ENCODE assay signal across 26 cellular contexts in genomic region chr7:31664890-31665289, GRCh38. TPM values are rescaled to one million over a fixed set of nuclear protein-coding genes. Genes with fewer than 3 reads are reported as not detected.
"Had no signal": no experiment of that assay in that cellular context is flagged by ENCODE, and none has a peak within 500 bp of the region (broad histone marks: within the 10 kb centered on the region; RNA-seq: fewer than 3 reads in every experiment).

No MANE protein-coding gene starts in this region.

- H3K4me3 ChIP-seq: coronary artery, esophagus muscularis mucosa, gastrocnemius medialis, sigmoid colon, smooth muscle cell, testis, vagina had no signal

- H3K27ac ChIP-seq: coronary artery, esophagus muscularis mucosa, gastrocnemius medialis, sigmoid colon, testis, vagina had no signal

- ATAC-seq: activated CD4-positive, alpha-beta T cell treated with anti-CD3 and anti-CD28 coated beads for 36 hours; gastrocnemius medialis; left ventricle myocardium superior; natural killer cell; stimulated activated naive B cell treated with anti-CD40 and anti-IgM and Interleukin-4, amounts not matched to agents 10 μg/mL and 1 μg/mL and 100 μg/mL, for 72 hours had no signal

- H3K36me3 ChIP-seq: esophagus muscularis mucosa, gastrocnemius medialis, sigmoid colon, vagina had no signal

- H3K27me3 ChIP-seq: esophagus muscularis mucosa, gastrocnemius medialis, sigmoid colon, testis, vagina had no signal

- H3K4me2 ChIP-seq: smooth muscle cell had no signal

- H3K4me1 ChIP-seq: esophagus muscularis mucosa, gastrocnemius medialis, sigmoid colon, testis, vagina had no signal

- DNase-seq: activated CD4-positive, alpha-beta memory T cell treated with anti-CD3 and anti-CD28 coated beads for 36 hours; activated CD4-positive, alpha-beta T cell treated with anti-CD3 and anti-CD28 coated beads for 36 hours; activated naive CD4-positive, alpha-beta T cell treated with Interleukin-2 at 50 U/mL for 16 hours; activated naive CD8-positive, alpha-beta T cell treated with anti-CD3 and anti-CD28 coated beads for 36 hours; activated T-cell treated with anti-CD3 and anti-CD28 coated beads, Interleukin-2, amount 50 U/mL, for 48 hours; amniotic stem cell; cerebellar nuclear complex; gastrocnemius medialis; hippocampal formation; left ventricle myocardium superior; mammary epithelial cell; natural killer cell; sigmoid colon; stimulated activated CD4-positive, alpha-beta T cell treated with anti-CD3 and anti-CD28 coated beads, Interleukin-15, amount 100 ng/mL, for 24 hours; stimulated activated CD8-positive, alpha-beta memory T cell treated with anti-CD3 and anti-CD28 coated beads, Interleukin-4, amount 100 ng/mL, for 48 hours; stimulated activated naive B cell treated with anti-CD40 and anti-IgM and Interleukin-4, amounts not matched to agents 10 μg/mL and 1 μg/mL and 100 μg/mL, for 72 hours; testis had no signal

- H3K9me3 ChIP-seq: esophagus muscularis mucosa, gastrocnemius medialis, sigmoid colon, testis, vagina had no signal

RNA-seq across cellular contexts. Expression of gene PPP1R17, which starts 22.1 kb away (rescaled TPM):
- total RNA-seq: activated CD4-positive, alpha-beta memory T cell treated with anti-CD3 and anti-CD28 coated beads for 36 hours; activated CD4-positive, alpha-beta T cell treated with anti-CD3 and anti-CD28 coated beads for 36 hours; activated naive CD8-positive, alpha-beta T cell treated with anti-CD3 and anti-CD28 coated beads for 36 hours; bronchial epithelial cell; esophagus muscularis mucosa; gastrocnemius medialis; left ventricle myocardium superior; mammary epithelial cell; mesothelial cell of epicardium; natural killer cell; osteoblast; posterior vena cava; renal cortical epithelial cell; sigmoid colon; smooth muscle cell; vagina had no signal
